ENCODE assay signal across 1 cellular context in genomic region chr2:207845202-207845864, GRCh38.
TF ChIP-seq lines count a peak whose summit lies in the region.

No MANE protein-coding gene starts in this region.

TF ChIP-seq in HepG2, 621 proteins besides CTCF, POLR2A, EP300 and RAD21 (continued from another document and continues in another):
- TF ChIP-seq ZNF407 (CRISPR knock-in tag; IDR thresholded peaks at IDR 0.05; ENCODE audit: not compliant biosample characterization) (no peak), PPARG (CRISPR knock-in tag; conservative IDR thresholded peaks at IDR 0.05) (peak; percentile 90; the same call in 1 of the 2 replicates), MLXIP (CRISPR knock-in tag; IDR thresholded peaks at IDR 0.05; ENCODE audit: borderline replicate concordance) (no peak), NR2F6 (IDR thresholded peaks at IDR 0.05) (peak; percentile 84), NR2F6 (CRISPR knock-in tag; IDR thresholded peaks at IDR 0.05) (peak; percentile 91), KLF11 (CRISPR knock-in tag; IDR thresholded peaks at IDR 0.05) (peak; percentile 91; the same call in 1 of the 2 replicates), FOXP4 (CRISPR knock-in tag; IDR thresholded peaks at IDR 0.05) (peak; percentile 100), NFATC3 (CRISPR knock-in tag; IDR thresholded peaks at IDR 0.05) (no peak), PTBP1 (IDR thresholded peaks at IDR 0.05; ENCODE audit: low read depth, low read length, poor library complexity, severe bottlenecking) (no peak), JDP2 (CRISPR knock-in tag; IDR thresholded peaks at IDR 0.05; ENCODE audit: borderline replicate concordance) (no peak), ZNF569 (CRISPR knock-in tag; IDR thresholded peaks at IDR 0.05; ENCODE audit: borderline replicate concordance) (no peak), ATAD3A (CRISPR knock-in tag; IDR thresholded peaks at IDR 0.05) (no peak), TARDBP (CRISPR knock-in tag; IDR thresholded peaks at IDR 0.05) (no peak; the same call in 1 of the 2 replicates), ZFP36 (IDR thresholded peaks at IDR 0.05; ENCODE audit: borderline replicate concordance, low read depth, low read length, partially characterized antibody) (no peak), ZNF343 (CRISPR knock-in tag; IDR thresholded peaks at IDR 0.05) (no peak), ATF2 (CRISPR knock-in tag; IDR thresholded peaks at IDR 0.05) (peak; percentile 81; the same call in 1 of the 2 replicates), TCF7 (IDR thresholded peaks at IDR 0.05; ENCODE audit: low read depth) (peak; percentile 72), ZNF609 (CRISPR knock-in tag; IDR thresholded peaks at IDR 0.05; ENCODE audit: borderline replicate concordance) (peak; percentile 92), THAP8 (CRISPR knock-in tag; IDR thresholded peaks at IDR 0.05; ENCODE audit: borderline replicate concordance) (no peak), ZSCAN31 (CRISPR knock-in tag; IDR thresholded peaks at IDR 0.05; ENCODE audit: low read depth) (0 out of 2 replicates have a peak, but pooled peaks have one; percentile 27), HDAC2 (CRISPR knock-in tag; IDR thresholded peaks at IDR 0.05) (peak; percentile 81), ZNF354B (CRISPR knock-in tag; IDR thresholded peaks at IDR 0.05) (no peak), DBP (CRISPR knock-in tag; IDR thresholded peaks at IDR 0.05; ENCODE audit: not compliant biosample characterization) (no peak), SIX1 (CRISPR knock-in tag; IDR thresholded peaks at IDR 0.05; ENCODE audit: borderline replicate concordance) (peak; percentile 85; the same call in 1 of the 2 replicates), MNT (IDR thresholded peaks at IDR 0.05) (peak; percentile 76), SRSF1 (optimal IDR thresholded peaks at IDR 0.05; ENCODE audit: low read depth, low read length) (no peak), FOXK2 (IDR thresholded peaks at IDR 0.05) (peak; percentile 97), ZNF143 (CRISPR knock-in tag; IDR thresholded peaks at IDR 0.05) (no peak), TAF15 (IDR thresholded peaks at IDR 0.05; ENCODE audit: low read depth, low read length, poor library complexity, severe bottlenecking) (no peak), ETS1 (CRISPR knock-in tag; IDR thresholded peaks at IDR 0.05) (no peak), FOXA1 (IDR thresholded peaks at IDR 0.05) (peak; percentile 99), FOXA1 (CRISPR knock-in tag; IDR thresholded peaks at IDR 0.05) (peak; percentile 99), ZNF589 (CRISPR knock-in tag; conservative IDR thresholded peaks at IDR 0.05) (no peak)
